In the genomic region with DNA sequence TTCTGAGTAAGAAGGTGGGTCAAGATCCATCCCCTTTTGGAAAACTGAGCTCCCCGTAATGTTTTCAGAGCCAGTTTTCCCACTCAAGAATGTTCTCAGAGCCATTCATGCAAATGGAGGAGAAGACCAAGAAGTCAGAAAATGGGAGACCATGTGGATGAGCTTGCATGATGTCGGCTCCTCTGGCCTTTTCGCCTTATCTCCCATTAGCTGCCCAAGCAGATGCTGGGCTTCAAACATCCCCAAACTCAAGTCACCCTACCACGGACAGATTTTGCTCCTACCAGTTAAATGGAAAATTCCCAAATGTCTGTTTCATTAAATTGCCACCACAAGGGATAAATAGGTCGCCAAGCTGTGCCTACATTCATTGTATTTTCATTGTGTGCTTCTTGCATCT, we compare ENCODE assay signal across 11 cellular contexts.
"Had no signal": no experiment of that assay in that cellular context is flagged by ENCODE, and none has a peak within 500 bp of the region (broad histone marks: within the 10 kb centered on the region; RNA-seq: fewer than 3 reads in every experiment).

No MANE protein-coding gene starts in this region.

- H3K36me3 ChIP-seq: HAP-1 had no signal

- H3K9me3 ChIP-seq: HAP-1 had no signal

- H3K9ac ChIP-seq: GM23248 had no signal

- H3K4me3 ChIP-seq: GM23248, GM23338, HAP-1 had no signal

- H3K4me1 ChIP-seq: HAP-1 had no signal

- H3K9me3 Mint-ChIP-seq: GM23338 had no signal

- H2AFZ ChIP-seq: GM23248, GM23338 had no signal

- FAIRE-seq: H1, H54 had no signal

- ATAC-seq: GM23338, HCT116 had no signal

- DNase-seq: GM23248, GOT3, H7, H9, HCEC 1CT, HFFc6 had no signal

- H3K4me1 Mint-ChIP-seq: H9 had no signal

- H3K4me3 Mint-ChIP-seq: GM23338, H9, HFFc6 had no signal

- H3K27ac Mint-ChIP-seq: GM23338, H9, HFFc6 had no signal

- H3K4me2 ChIP-seq: GM23338 had no signal

- H3K27ac ChIP-seq: GM23248 had no signal
